In the genomic region with DNA sequence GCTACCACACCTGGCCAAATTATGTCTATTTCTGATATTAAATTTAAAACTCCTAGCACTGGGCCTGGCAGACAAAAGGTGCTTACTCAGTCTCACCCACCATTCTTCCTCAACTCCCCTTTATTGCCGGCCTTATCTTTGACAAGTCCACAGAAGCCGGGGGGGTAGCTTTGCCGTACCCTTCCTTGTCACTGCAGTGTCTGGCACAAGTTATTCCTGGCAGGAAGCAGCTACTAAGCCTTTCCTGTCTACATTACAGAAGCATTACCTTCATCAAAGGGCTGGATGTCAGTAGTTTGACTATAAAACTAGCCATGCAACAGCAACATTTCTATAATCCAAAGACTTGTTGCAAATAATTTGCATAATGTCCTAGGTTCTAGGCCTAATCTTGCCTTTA, we compare ENCODE assay signal across 14 cellular contexts.
DNase-seq lines count a peak whose midpoint lies in the region; ATAC-seq and TF ChIP-seq lines count a peak whose summit lies in the region.
"Had no signal": no experiment of that assay in that cellular context is flagged by ENCODE, and none has a peak within 500 bp of the region (broad histone marks: within the 10 kb centered on the region; RNA-seq: fewer than 3 reads in every experiment).

No MANE protein-coding gene starts in this region.

- no peaks in the 10 kb centered on the region for H3K27me3 Mint-ChIP-seq in progenitor cell of endocrine pancreas
- H3K27me3 Mint-ChIP-seq in activated T-cell treated with anti-CD3 and anti-CD28 coated beads, Interleukin-2, amount 50 U/mL, for 4 hours (ENCODE audit: low read depth) = peaks cover 27% of the 10 kb centered on the region

- H3K4me3 Mint-ChIP-seq in progenitor cell of endocrine pancreas (ENCODE audit: low read depth) = no peak overlapping the region
- no peak overlapping the region for H3K4me3 Mint-ChIP-seq in activated T-cell treated with anti-CD3 and anti-CD28 coated beads, Interleukin-2, amount 50 U/mL, for 4 hours
- H3K4me3 Mint-ChIP-seq: CD8-positive, alpha-beta memory T cell had no signal

- H3K36me3 ChIP-seq in cardiac muscle cell = peaks cover 93% of the 10 kb centered on the region

- H3K27ac Mint-ChIP-seq in progenitor cell of endocrine pancreas = peak overlapping the region; percentile 76
- H3K27ac Mint-ChIP-seq: CD8-positive, alpha-beta memory T cell had no signal

- no peak for ATAC-seq in left cardiac atrium
- peak; percentile 19 for ATAC-seq in left colon
- no peak for ATAC-seq in activated T-cell treated with anti-CD3 and anti-CD28 coated beads, Interleukin-2, amount 50 U/mL, for 4 hours

- intact Hi-C loops in left cardiac atrium (cut with DNase I) = no loop called here
- intact Hi-C loops in left colon (cut with DNase I, micrococcal nuclease) = no loop called here

- H3K9me3 Mint-ChIP-seq in progenitor cell of endocrine pancreas (ENCODE audit: low read depth) = no peaks in the 10 kb centered on the region
- H3K9me3 Mint-ChIP-seq in activated T-cell treated with anti-CD3 and anti-CD28 coated beads, Interleukin-2, amount 50 U/mL, for 4 hours = no peaks in the 10 kb centered on the region
- H3K9me3 Mint-ChIP-seq: CD8-positive, alpha-beta memory T cell had no signal

- H3K9me3 ChIP-seq in cardiac muscle cell (ENCODE audit: low read depth) = no peaks in the 10 kb centered on the region
- H3K9me3 ChIP-seq: HAP-1 had no signal

- no peaks in the 10 kb centered on the region for H3K4me1 Mint-ChIP-seq in progenitor cell of endocrine pancreas (ENCODE audit: low read depth)
- H3K4me1 Mint-ChIP-seq in activated T-cell treated with anti-CD3 and anti-CD28 coated beads, Interleukin-2, amount 50 U/mL, for 4 hours (ENCODE audit: low read depth) = no peaks in the 10 kb centered on the region
- H3K4me1 Mint-ChIP-seq: CD8-positive, alpha-beta memory T cell had no signal

- no peak overlapping the region for H3K4me3 ChIP-seq in cardiac muscle cell
- H3K4me3 ChIP-seq: BLaER1, HAP-1 had no signal

- H3K27ac ChIP-seq in cardiac muscle cell = peak overlapping the region; percentile 51
- H3K27ac ChIP-seq: 22Rv1, BLaER1 had no signal

- DNase-seq in cardiac muscle cell (ENCODE audit: low read depth in 1 of 2, low spot score in 1 of 2) (no peak), left cardiac atrium (no peak), UCSD-AML1 (lab: John Stamatoyannopoulos, UW; ENCODE audit: unreplicated experiment) (peak; percentile 20), left colon (no peak), progenitor cell of endocrine pancreas (ENCODE audit: low spot score, unreplicated experiment) (no peak), GM13976 (ENCODE audit: low spot score) (no peak)
- no peak for DNase-seq in activated T-cell treated with anti-CD3 and anti-CD28 coated beads, Interleukin-2, amount 50 U/mL, for 4 hours
- no peak for DNase-seq in stimulated activated CD4-positive, alpha-beta T cell treated with anti-CD3 and anti-CD28 coated beads, Interleukin-4, amount 100 ng/mL, for 4 hours
- DNase-seq: CD8-positive, alpha-beta memory T cell; DMS53; IMR-90 had no signal

- in situ Hi-C loops in GM13976 (cut with MboI; ENCODE audit: low sequenced_read_pairs, unreplicated experiment) = no loop called here

- TF ChIP-seq CTCF in cardiac muscle cell (IDR thresholded peaks at IDR 0.05; ENCODE audit: low read depth, low read length) = no peak
- no peak for TF ChIP-seq CTCF in progenitor cell of endocrine pancreas (IDR thresholded peaks at IDR 0.05; ENCODE audit: unreplicated experiment)
- TF ChIP-seq CTCF in GM13976 (IDR thresholded peaks at IDR 0.05; ENCODE audit: borderline replicate concordance, control extremely low read depth, extremely low read depth, insufficient read depth, missing control alignments) = no peak

- H3K4me1 ChIP-seq in cardiac muscle cell (ENCODE audit: low read depth) = peaks cover 9% of the 10 kb centered on the region
- H3K4me1 ChIP-seq: HAP-1 had no signal

- no peaks in the 10 kb centered on the region for H3K27me3 ChIP-seq in cardiac muscle cell
- H3K27me3 ChIP-seq: BLaER1 had no signal

- H3K36me3 Mint-ChIP-seq in progenitor cell of endocrine pancreas (ENCODE audit: insufficient read depth) = peaks cover 57% of the 10 kb centered on the region
- H3K36me3 Mint-ChIP-seq in activated T-cell treated with anti-CD3 and anti-CD28 coated beads, Interleukin-2, amount 50 U/mL, for 4 hours (ENCODE audit: insufficient read depth) = no peaks in the 10 kb centered on the region
